ENCODE assay signal across 11 cellular contexts in the genomic region with DNA sequence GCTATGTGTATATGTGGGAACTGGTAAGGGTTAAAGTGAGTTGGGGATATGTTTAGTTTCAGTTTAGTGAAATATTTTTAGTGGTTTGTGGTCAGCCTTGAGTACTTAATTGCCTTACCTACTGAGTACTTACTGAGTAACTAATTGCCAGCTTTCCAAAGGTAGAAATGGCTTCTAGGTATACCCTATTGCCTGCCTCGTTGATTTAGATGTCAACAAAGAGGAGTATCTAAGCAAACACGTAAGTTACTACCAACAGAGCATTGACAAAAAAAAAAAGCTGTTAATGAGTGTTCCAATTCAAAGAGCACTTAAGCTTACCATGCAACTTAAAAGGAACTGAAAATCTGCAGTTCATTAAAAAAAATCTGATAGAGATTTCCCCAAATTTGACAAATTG. TPM values are rescaled to one million over a fixed set of nuclear protein-coding genes. Genes with fewer than 3 reads are reported as not detected.
DNase-seq lines count a peak whose midpoint lies in the region; ATAC-seq and TF ChIP-seq lines count a peak whose summit lies in the region.
"Had no signal": no experiment of that assay in that cellular context is flagged by ENCODE, and none has a peak within 500 bp of the region (broad histone marks: within the 10 kb centered on the region; RNA-seq: fewer than 3 reads in every experiment).

No MANE protein-coding gene starts in this region.

- H3K4me3 ChIP-seq in kidney epithelial cell (ENCODE audit: low read depth, low read length): no peak overlapping the region

- no peaks in the 10 kb centered on the region for H3K36me3 ChIP-seq in kidney epithelial cell (ENCODE audit: control insufficient read depth, insufficient read depth, low read length)

- peak; percentile 93 for ATAC-seq in GM18867 (IDR thresholded peaks at IDR 0.05; ENCODE audit: unreplicated experiment)
- peak; percentile 98 for ATAC-seq in GM21619 (IDR thresholded peaks at IDR 0.05; ENCODE audit: unreplicated experiment)
- ATAC-seq in HG03457 (IDR thresholded peaks at IDR 0.05; ENCODE audit: unreplicated experiment): peak; percentile 99
- ATAC-seq in foreskin keratinocyte: no peak
- ATAC-seq in left colon: no peak
- ATAC-seq: sciatic nerve; stimulated activated naive CD8-positive, alpha-beta T cell treated with anti-CD3 and anti-CD28 coated beads, Interleukin-15, amount 100 ng/mL, for 72 hours had no signal

- TF ChIP-seq CTCF in kidney epithelial cell (IDR thresholded peaks at IDR 0.05; ENCODE audit: insufficient read depth, low read length, poor library complexity, severe bottlenecking) (no peak), foreskin keratinocyte (conservative IDR thresholded peaks at IDR 0.05) (no peak)

- DNase-seq in kidney epithelial cell (ENCODE audit: low read depth) (peak; percentile 65), foreskin keratinocyte (no peak), left colon (no peak)
- DNase-seq in central memory CD4-positive, alpha-beta T cell: no peak
- DNase-seq: activated CD4-positive, alpha-beta T cell treated with anti-CD3 and anti-CD28 coated beads, Interleukin-2, amount 10 ng/mL, durations not matched to agents 7 days and 5 days; NCI-H2171; stimulated activated naive CD8-positive, alpha-beta T cell treated with anti-CD3 and anti-CD28 coated beads, Interleukin-15, amount 100 ng/mL, for 72 hours had no signal

- H3K27me3 ChIP-seq in kidney epithelial cell (ENCODE audit: control insufficient read depth, insufficient read depth, low read length): no peaks in the 10 kb centered on the region
- H3K27me3 ChIP-seq in foreskin keratinocyte: no peaks in the 10 kb centered on the region

- H3K27ac ChIP-seq in foreskin keratinocyte: no peak overlapping the region

- intact Hi-C loops in left colon (cut with DNase I, micrococcal nuclease): no loop called here

- H3K4me1 ChIP-seq in foreskin keratinocyte: peaks cover 7% of the 10 kb centered on the region

RNA-seq across cellular contexts. Expression of a gene that starts 8.8 kb away (rescaled TPM):
- total RNA-seq in kidney epithelial cell: under 0.01 TPM in 1 of 2 replicates, not detected in the other
- under 0.01 TPM in 1 of 2 replicates, not detected in the other for total RNA-seq in foreskin keratinocyte
- polyA plus RNA-seq in foreskin keratinocyte: not detected in 2 replicates
- total RNA-seq in left colon: 100 to 1,000 TPM; 137 to 292 TPM
- total RNA-seq: activated CD4-positive, alpha-beta T cell treated with anti-CD3 and anti-CD28 coated beads, Interleukin-2, amount 10 ng/mL, durations not matched to agents 7 days and 5 days had no signal

Comparison
In these comparisons a context has a peak if more than half of its experiments do, and no peak if none do; other contexts are left out.
1. ATAC-seq: peak in GM18867 (single experiment), GM21619 (single experiment) and HG03457 (single experiment); none in foreskin keratinocyte (single experiment) and left colon (single experiment).
2. RNA of a gene that starts 8.8 kb away (total RNA-seq): 137 to 292 TPM in left colon; under 0.01 TPM in kidney epithelial cell and under 0.01 TPM in foreskin keratinocyte; every median in the first group is over 100 times any median in the second.